In the genomic region with DNA sequence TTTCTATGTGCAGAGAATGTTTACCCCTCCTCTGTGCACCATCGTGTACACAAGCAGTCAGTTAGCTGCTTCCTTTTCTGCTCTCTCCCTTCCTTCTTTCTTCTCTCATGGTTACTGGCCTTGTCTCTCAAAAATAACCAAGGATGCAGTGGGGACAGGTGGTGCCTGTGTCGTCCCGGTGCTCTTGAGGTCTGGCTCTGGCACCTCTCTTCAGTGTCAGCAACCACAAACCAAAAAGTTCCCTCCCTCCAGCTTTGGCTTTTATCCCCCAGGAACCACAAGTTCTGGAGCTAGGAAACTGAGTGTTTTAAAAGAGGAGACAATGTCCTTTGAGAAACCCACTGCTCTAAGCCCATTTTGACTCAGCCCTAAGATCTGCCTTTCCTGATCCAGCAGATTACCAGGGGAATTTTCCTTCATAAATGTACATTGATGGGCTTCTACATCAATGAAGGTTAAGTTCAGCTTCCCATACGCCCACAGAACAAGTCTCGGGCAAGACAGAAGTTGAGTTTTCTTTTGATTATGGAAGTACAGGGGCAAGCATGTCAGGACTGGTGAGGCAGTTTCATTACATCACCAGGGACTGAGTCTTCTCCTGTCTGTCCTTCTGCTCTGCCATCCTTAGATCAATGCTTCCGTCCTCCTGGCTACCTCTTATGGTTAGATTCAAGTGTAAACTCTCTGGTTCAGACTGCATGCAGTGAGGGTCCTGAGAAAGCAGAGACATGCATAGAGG, we compare ENCODE assay signal across 15 cellular contexts.
"Had no signal": no experiment of that assay in that cellular context is flagged by ENCODE, and none has a peak within 500 bp of the region (broad histone marks: within the 10 kb centered on the region; RNA-seq: fewer than 3 reads in every experiment).

No MANE protein-coding gene starts in this region.

- FAIRE-seq: astrocyte, TTC549 had no signal

- DNase-seq: activated CD4-positive, alpha-beta T cell treated with anti-CD3 and anti-CD28 coated beads, Interleukin-2, amount 50 U/mL, for 1 hour; activated naive CD4-positive, alpha-beta T cell treated with anti-CD3 and anti-CD28 coated beads for 36 hours; activated T-cell treated with anti-CD3 and anti-CD28 coated beads for 4 hours; colonic mucosa; left cardiac atrium; lower lobe of right lung; sigmoid colon; stimulated activated CD4-positive, alpha-beta T cell treated with anti-CD3 and anti-CD28 coated beads, Interleukin-2, amount 100 ng/mL, for 48 hours; upper lobe of right lung had no signal

- H3K27ac ChIP-seq: colonic mucosa, lower lobe of right lung, sigmoid colon, upper lobe of right lung had no signal

- H3K9me3 Mint-ChIP-seq: activated naive CD4-positive, alpha-beta T cell treated with anti-CD3 and anti-CD28 coated beads for 36 hours; activated T-helper 17 cell treated with anti-CD3 and anti-CD28 coated beads, Interleukin-2, amount 50 U/mL, for 72 hours; nephron; T-helper 1 cell treated with Interleukin-12 subunit alpha and Interleukin-12 subunit beta and Interleukin-4 antibody, amounts not matched to agents 30 μg/mL and 1 μg/mL, for 36 hours had no signal

- H3K4me1 ChIP-seq: colonic mucosa had no signal

- H3K4me3 ChIP-seq: colonic mucosa, lower lobe of right lung, sigmoid colon, upper lobe of right lung had no signal

- H3K27me3 Mint-ChIP-seq: stimulated activated naive CD8-positive, alpha-beta T cell treated with anti-CD3 and anti-CD28 coated beads, Interleukin-15, Interleukin-2, amounts not matched to agents 100 ng/mL and 50 ng/mL, for 24 hours had no signal

- H3K36me3 ChIP-seq: colonic mucosa, lower lobe of right lung, sigmoid colon, upper lobe of right lung had no signal

- H3K4me3 Mint-ChIP-seq: activated naive CD4-positive, alpha-beta T cell treated with anti-CD3 and anti-CD28 coated beads for 36 hours; activated T-helper 17 cell treated with anti-CD3 and anti-CD28 coated beads, Interleukin-2, amount 50 U/mL, for 72 hours; nephron; stimulated activated naive CD8-positive, alpha-beta T cell treated with anti-CD3 and anti-CD28 coated beads, Interleukin-15, Interleukin-2, amounts not matched to agents 100 ng/mL and 50 ng/mL, for 24 hours; T-helper 1 cell treated with Interleukin-12 subunit alpha and Interleukin-12 subunit beta and Interleukin-4 antibody, amounts not matched to agents 30 μg/mL and 1 μg/mL, for 36 hours had no signal

- H3K27me3 ChIP-seq: colonic mucosa, sigmoid colon, upper lobe of right lung had no signal

- ATAC-seq: activated T-helper 17 cell treated with anti-CD3 and anti-CD28 coated beads, Interleukin-2, amount 50 U/mL, for 72 hours; left cardiac atrium; lower lobe of right lung; upper lobe of right lung had no signal

- H3K27ac Mint-ChIP-seq: activated naive CD4-positive, alpha-beta T cell treated with anti-CD3 and anti-CD28 coated beads for 36 hours; activated T-helper 17 cell treated with anti-CD3 and anti-CD28 coated beads, Interleukin-2, amount 50 U/mL, for 72 hours; nephron; stimulated activated naive CD8-positive, alpha-beta T cell treated with anti-CD3 and anti-CD28 coated beads, Interleukin-15, Interleukin-2, amounts not matched to agents 100 ng/mL and 50 ng/mL, for 24 hours; T-helper 1 cell treated with Interleukin-12 subunit alpha and Interleukin-12 subunit beta and Interleukin-4 antibody, amounts not matched to agents 30 μg/mL and 1 μg/mL, for 36 hours had no signal
